ENCODE assay signal across 26 cellular contexts in genomic region chr18:48729421-48729820, GRCh38.
A peak's percentile ranks its signal among the peaks of the same experiment; 100 is the strongest.
DNase-seq lines count a peak whose midpoint lies in the region; ATAC-seq and TF ChIP-seq lines count a peak whose summit lies in the region.
"Had no signal": no experiment of that assay in that cellular context is flagged by ENCODE, and none has a peak within 500 bp of the region (broad histone marks: within the 10 kb centered on the region; RNA-seq: fewer than 3 reads in every experiment).

No MANE protein-coding gene starts in this region.

- H3K27me3 Mint-ChIP-seq in chondrocyte (ENCODE audit: low read depth), result no peaks in the 10 kb centered on the region
- H3K27me3 Mint-ChIP-seq: activated CD4-positive, alpha-beta memory T cell treated with anti-CD3 and anti-CD28 coated beads, Interleukin-2, amount 10 ng/mL, durations not matched to agents 7 days and 5 days; activated naive CD4-positive, alpha-beta T cell treated with anti-CD3 and anti-CD28 coated beads, Interleukin-2, amount 50 U/mL, for 24 hours; activated T-helper 17 cell treated with anti-CD3 and anti-CD28 coated beads, Interleukin-2, amount 50 U/mL, for 72 hours; B cell; stimulated activated naive CD8-positive, alpha-beta T cell treated with anti-CD3 and anti-CD28 coated beads, Interleukin-15, amount 100 ng/mL, for 72 hours had no signal

- H2BK120ac ChIP-seq in mesenchymal stem cell (ENCODE audit: low read depth, low read length), result no peak overlapping the region

- H4K91ac ChIP-seq in mesenchymal stem cell (ENCODE audit: low read length), result no peak overlapping the region

- no peak overlapping the region for H3K4me2 ChIP-seq in mesenchymal stem cell (ENCODE audit: low read length, poor library complexity, severe bottlenecking)
- H3K4me2 ChIP-seq: KMS-11 had no signal

- peaks cover 24% of the 10 kb centered on the region for H3K4me1 ChIP-seq in mesenchymal stem cell (ENCODE audit: control insufficient read depth, insufficient read depth, low read depth, low read length)

- peaks cover 11 to 22% of the 10 kb centered on the region in 2 experiments for H3K36me3 ChIP-seq in mesenchymal stem cell (ENCODE audit: control insufficient read depth in 1 of 2, insufficient read depth in 2 of 2, low read depth in 1 of 2, low read length in 2 of 2)
- H3K36me3 ChIP-seq: heart right ventricle had no signal

- H2AFZ ChIP-seq in mesenchymal stem cell (ENCODE audit: low read depth, low read length), result no peak overlapping the region

- peaks cover 37% of the 10 kb centered on the region for H3K36me3 Mint-ChIP-seq in chondrocyte (ENCODE audit: low read depth)
- H3K36me3 Mint-ChIP-seq: activated naive CD4-positive, alpha-beta T cell treated with anti-CD3 and anti-CD28 coated beads, Interleukin-2, amount 50 U/mL, for 24 hours had no signal

- H3K27ac ChIP-seq in mesenchymal stem cell (ENCODE audit: low read length, poor library complexity, severe bottlenecking), result no peak overlapping the region
- H3K27ac ChIP-seq: KMS-11 had no signal

- H3K18ac ChIP-seq in mesenchymal stem cell (ENCODE audit: low read depth in 1 of 2, low read length in 2 of 2), result peak overlapping the region in 1 of 2 experiments; percentile 28

- peaks cover 17% of the 10 kb centered on the region for H3K9me3 Mint-ChIP-seq in chondrocyte (ENCODE audit: low read depth)
- H3K9me3 Mint-ChIP-seq: activated CD4-positive, alpha-beta memory T cell treated with anti-CD3 and anti-CD28 coated beads, Interleukin-2, amount 10 ng/mL, durations not matched to agents 7 days and 5 days; activated naive CD4-positive, alpha-beta T cell treated with anti-CD3 and anti-CD28 coated beads, Interleukin-2, amount 50 U/mL, for 24 hours; activated T-helper 17 cell treated with anti-CD3 and anti-CD28 coated beads, Interleukin-2, amount 50 U/mL, for 72 hours; H9; T-helper 1 cell treated with Interleukin-12 subunit alpha and Interleukin-12 subunit beta and Interleukin-4 antibody, amounts not matched to agents 30 μg/mL and 1 μg/mL, for 36 hours had no signal

- peak overlapping the region; percentile 35 to 76 for H2BK12ac ChIP-seq in mesenchymal stem cell (ENCODE audit: low read length in 2 of 2)

- H2BK15ac ChIP-seq in mesenchymal stem cell (ENCODE audit: low read depth, poor library complexity, severe bottlenecking), result no peak overlapping the region

- peaks cover 22% of the 10 kb centered on the region for H3K9me3 ChIP-seq in mesenchymal stem cell (ENCODE audit: control insufficient read depth, low read length)

- H3K4me1 Mint-ChIP-seq in chondrocyte (ENCODE audit: low read depth), result peaks cover 52% of the 10 kb centered on the region
- H3K4me1 Mint-ChIP-seq: activated naive CD4-positive, alpha-beta T cell treated with anti-CD3 and anti-CD28 coated beads, Interleukin-2, amount 50 U/mL, for 24 hours; activated T-helper 17 cell treated with anti-CD3 and anti-CD28 coated beads, Interleukin-2, amount 50 U/mL, for 72 hours had no signal

- peak overlapping the region; percentile 68 for H3K9ac ChIP-seq in mesenchymal stem cell (ENCODE audit: low read length)
- H3K9ac ChIP-seq: KMS-11 had no signal

- no peaks in the 10 kb centered on the region for H3K27me3 ChIP-seq in mesenchymal stem cell (ENCODE audit: control insufficient read depth in 1 of 2, insufficient read depth in 1 of 2, low read length in 2 of 2)
- H3K27me3 ChIP-seq: heart right ventricle had no signal

- no peak overlapping the region for H3K23ac ChIP-seq in mesenchymal stem cell (ENCODE audit: low read length in 2 of 2)

- no peak for TF ChIP-seq CTCF in chondrocyte (IDR thresholded peaks at IDR 0.05)

- intact Hi-C loops in left cardiac atrium (cut with DNase I) (no loop called here), cardiac septum (cut with DNase I) (no loop called here)

- DNase-seq in left cardiac atrium (peak; percentile 2), cardiac septum (ENCODE audit: low spot score) (no peak), chondrocyte (ENCODE audit: low spot score) (no peak), mesenchymal stem cell (peak; percentile 53), KG1 (lab: John Stamatoyannopoulos, UW) (no peak), C1 segment of cervical spinal cord (lab: John Stamatoyannopoulos, UW) (no peak)
- no peak for DNase-seq in activated CD4-positive, alpha-beta T cell treated with anti-CD3 and anti-CD28 coated beads for 48 hours
- DNase-seq: 8988T; activated CD4-positive, alpha-beta memory T cell treated with anti-CD3 and anti-CD28 coated beads, Interleukin-2, amount 10 ng/mL, durations not matched to agents 7 days and 5 days; activated CD8-positive, alpha-beta memory T cell treated with anti-CD3 and anti-CD28 coated beads, Interleukin-2, amount 50 U/mL, for 48 hours; cerebellar nuclear complex; DMS153; H9; heart right ventricle; mammary epithelial cell; NCI-H1436; NCI-H748 treated with DMSO at 0.1 percent for 48 hours; psoas muscle; stimulated activated naive CD8-positive, alpha-beta T cell treated with anti-CD3 and anti-CD28 coated beads, Interleukin-15, amount 100 ng/mL, for 72 hours had no signal

- ATAC-seq in left cardiac atrium (no peak), HG03159 (IDR thresholded peaks at IDR 0.05; ENCODE audit: unreplicated experiment) (no peak)
- ATAC-seq: activated CD4-positive, CD25-positive, alpha-beta regulatory T cell treated with anti-CD3 and anti-CD28 coated beads, Interleukin-2, amount 50 U/mL, for 24 hours; activated T-helper 17 cell treated with anti-CD3 and anti-CD28 coated beads, Interleukin-2, amount 50 U/mL, for 72 hours; heart right ventricle; stimulated activated naive CD8-positive, alpha-beta T cell treated with anti-CD3 and anti-CD28 coated beads, Interleukin-15, amount 100 ng/mL, for 72 hours had no signal

- 82% methylated on average over 8 of the region's 8 CpGs for WGBS in mesenchymal stem cell

- H2BK5ac ChIP-seq in mesenchymal stem cell (ENCODE audit: low read depth, low read length, poor library complexity, severe bottlenecking), result no peak overlapping the region

- no peak overlapping the region for H3K4me3 Mint-ChIP-seq in chondrocyte (ENCODE audit: unreplicated experiment)
- H3K4me3 Mint-ChIP-seq: activated CD4-positive, alpha-beta memory T cell treated with anti-CD3 and anti-CD28 coated beads, Interleukin-2, amount 10 ng/mL, durations not matched to agents 7 days and 5 days; activated naive CD4-positive, alpha-beta T cell treated with anti-CD3 and anti-CD28 coated beads, Interleukin-2, amount 50 U/mL, for 24 hours; activated T-helper 17 cell treated with anti-CD3 and anti-CD28 coated beads, Interleukin-2, amount 50 U/mL, for 72 hours; B cell; H9; stimulated activated naive CD8-positive, alpha-beta T cell treated with anti-CD3 and anti-CD28 coated beads, Interleukin-15, amount 100 ng/mL, for 72 hours; T-helper 1 cell treated with Interleukin-12 subunit alpha and Interleukin-12 subunit beta and Interleukin-4 antibody, amounts not matched to agents 30 μg/mL and 1 μg/mL, for 36 hours had no signal

- H3K27ac Mint-ChIP-seq in chondrocyte (ENCODE audit: unreplicated experiment), result peak overlapping the region; percentile 91
- H3K27ac Mint-ChIP-seq: activated CD4-positive, alpha-beta memory T cell treated with anti-CD3 and anti-CD28 coated beads, Interleukin-2, amount 10 ng/mL, durations not matched to agents 7 days and 5 days; activated naive CD4-positive, alpha-beta T cell treated with anti-CD3 and anti-CD28 coated beads, Interleukin-2, amount 50 U/mL, for 24 hours; activated T-helper 17 cell treated with anti-CD3 and anti-CD28 coated beads, Interleukin-2, amount 50 U/mL, for 72 hours; B cell; stimulated activated naive CD8-positive, alpha-beta T cell treated with anti-CD3 and anti-CD28 coated beads, Interleukin-15, amount 100 ng/mL, for 72 hours; T-helper 1 cell treated with Interleukin-12 subunit alpha and Interleukin-12 subunit beta and Interleukin-4 antibody, amounts not matched to agents 30 μg/mL and 1 μg/mL, for 36 hours had no signal

- no peak overlapping the region for H3K4ac ChIP-seq in mesenchymal stem cell (ENCODE audit: low read depth in 1 of 2, low read length in 2 of 2)

- no peak overlapping the region for H4K8ac ChIP-seq in mesenchymal stem cell (ENCODE audit: low read length)

- peaks cover 21% of the 10 kb centered on the region for H3K79me1 ChIP-seq in mesenchymal stem cell (replicated peaks; ENCODE audit: low read length, poor library complexity, severe bottlenecking)

- no peak overlapping the region for H2AK5ac ChIP-seq in mesenchymal stem cell (ENCODE audit: low read length, severe bottlenecking)

- no peak overlapping the region for H3K14ac ChIP-seq in mesenchymal stem cell (ENCODE audit: low read length in 2 of 2)

- no peak overlapping the region for H3K4me3 ChIP-seq in mesenchymal stem cell (ENCODE audit: insufficient read depth in 1 of 2, low read depth in 1 of 2, low read length in 2 of 2)
- H3K4me3 ChIP-seq: heart right ventricle, psoas muscle had no signal

Comparison
In these comparisons a context has a peak if more than half of its experiments do, and no peak if none do; other contexts are left out.
1. DNase-seq: peak in left cardiac atrium (single experiment) and mesenchymal stem cell (single experiment); none in cardiac septum (single experiment), chondrocyte (single experiment), KG1 (single experiment), C1 segment of cervical spinal cord (0 of 14) and activated CD4-positive, alpha-beta T cell treated with anti-CD3 and anti-CD28 coated beads for 48 hours (single experiment).